28 cellular contexts compared by ENCODE assay signal in genomic region chr14:65117795-65118746, GRCh38. TPM values are rescaled to one million over a fixed set of nuclear protein-coding genes. Genes with fewer than 3 reads are reported as not detected.
DNase-seq lines count a peak whose midpoint lies in the region; ATAC-seq, FAIRE-seq and TF ChIP-seq lines count a peak whose summit lies in the region.
"Had no signal": no experiment of that assay in that cellular context is flagged by ENCODE, and none has a peak within 500 bp of the region (broad histone marks: within the 10 kb centered on the region; RNA-seq: fewer than 3 reads in every experiment).

No MANE protein-coding gene starts in this region.

- no peaks in the 10 kb centered on the region for H4K20me1 ChIP-seq in SK-N-SH (ENCODE audit: insufficient read depth)
- no peaks in the 10 kb centered on the region for H4K20me1 ChIP-seq in HepG2 (ENCODE audit: insufficient read depth, low read length)

- H3K9ac ChIP-seq in SK-N-SH, result no peak overlapping the region
- H3K9ac ChIP-seq in HepG2 (ENCODE audit: insufficient read depth, low read depth, low read length), result no peak overlapping the region

- intact Hi-C loops in HepG2 (cut with micrococcal nuclease; ENCODE audit: unreplicated experiment), result no loop called here

- WGBS in SK-N-SH (ENCODE audit: low lambda C conversion rate), result 66% methylated on average over 15 of the region's 15 CpGs
- WGBS in HepG2 (ENCODE audit: low lambda C conversion rate), result 41% methylated on average over 12 of the region's 15 CpGs

- no peaks in the 10 kb centered on the region for H3K79me2 ChIP-seq in SK-N-SH (ENCODE audit: insufficient read depth)
- no peaks in the 10 kb centered on the region for H3K79me2 ChIP-seq in HepG2 (ENCODE audit: insufficient read depth, low read length)

- H3K36me3 ChIP-seq in SK-N-SH (replicated peaks in 1 of 2; ENCODE audit: control insufficient read depth in 1 of 2, insufficient read depth in 2 of 2, low read length in 1 of 2) (no peaks in the 10 kb centered on the region), HepG2 (replicated peaks in 1 of 2; ENCODE audit: control insufficient read depth in 1 of 2, insufficient read depth in 2 of 2, low read length in 2 of 2) (no peaks in the 10 kb centered on the region)
- H3K36me3 ChIP-seq: esophagus squamous epithelium, right lobe of liver, tibial nerve had no signal

- H3K27ac ChIP-seq in SK-N-SH (ENCODE audit: low read depth in 2 of 2, low read length in 1 of 2) (no peak overlapping the region), VCaP (peak overlapping the region; percentile 83), HepG2 (ENCODE audit: extremely low read length, insufficient read depth, low read length) (no peak overlapping the region)
- H3K27ac ChIP-seq: A549, esophagus squamous epithelium, right lobe of liver, RWPE1 had no signal

- no peaks in the 10 kb centered on the region for H3K9me2 ChIP-seq in SK-N-SH

- H3K27ac Mint-ChIP-seq in mesothelial cell of epicardium, result peak overlapping the region; percentile 35
- peak overlapping the region; percentile 44 for H3K27ac Mint-ChIP-seq in type B pancreatic cell
- H3K27ac Mint-ChIP-seq: activated CD4-positive, alpha-beta T cell treated with anti-CD3 and anti-CD28 coated beads, Interleukin-2, amount 10 ng/mL, durations not matched to agents 7 days and 5 days; CD14-positive monocyte; stimulated activated naive B cell treated with anti-CD40 and anti-IgM and Interleukin-4, amounts not matched to agents 10 μg/mL and 1 μg/mL and 100 μg/mL, for 72 hours had no signal

- no peak overlapping the region for H3K4me3 Mint-ChIP-seq in mesothelial cell of epicardium
- no peak overlapping the region for H3K4me3 Mint-ChIP-seq in type B pancreatic cell
- H3K4me3 Mint-ChIP-seq: activated CD4-positive, alpha-beta T cell treated with anti-CD3 and anti-CD28 coated beads, Interleukin-2, amount 10 ng/mL, durations not matched to agents 7 days and 5 days; CD14-positive monocyte; stimulated activated naive B cell treated with anti-CD40 and anti-IgM and Interleukin-4, amounts not matched to agents 10 μg/mL and 1 μg/mL and 100 μg/mL, for 72 hours had no signal

- TF ChIP-seq RAD21 in SK-N-SH (IDR thresholded peaks at IDR 0.05; ENCODE audit: low read length) (no peak), HepG2 (CRISPR knock-in tag; IDR thresholded peaks at IDR 0.05) (no peak)

- H3K9me3 ChIP-seq in SK-N-SH (0 out of 2 replicates have a peak, but pooled peaks cover 2% of the 10 kb centered on the region), HepG2 (ENCODE audit: low read length) (0 out of 2 replicates have a peak, but pooled peaks cover 4% of the 10 kb centered on the region)
- H3K9me3 ChIP-seq: esophagus squamous epithelium, mucosa of descending colon, right lobe of liver had no signal

- CTCF ChIA-PET in SK-N-SH (lab: Yijun Ruan, JAX), result interaction anchor here (1.5 kb wide), 1 partner anchor 294 kb away, joined by 3 read pairs; the partner anchor contains the start of gene FUT8
- CTCF ChIA-PET in HepG2 (lab: Yijun Ruan, JAX; ENCODE audit: low intra/inter-chr PET ratio, low total read pairs), result no interaction called here

- TF ChIP-seq EP300 in SK-N-SH (IDR thresholded peaks at IDR 0.05; ENCODE audit: borderline replicate concordance in 1 of 2, low read depth in 1 of 2, low read length in 1 of 2) (no peak), HepG2 (IDR thresholded peaks at IDR 0.05; ENCODE audit: low read depth in 2 of 2, low read length in 2 of 2) (no peak), HepG2 (CRISPR knock-in tag; IDR thresholded peaks at IDR 0.05; ENCODE audit: borderline replicate concordance) (no peak)

- peaks cover 3% of the 10 kb centered on the region for H3K9me3 Mint-ChIP-seq in mesothelial cell of epicardium
- H3K9me3 Mint-ChIP-seq in type B pancreatic cell, result no peaks in the 10 kb centered on the region
- H3K9me3 Mint-ChIP-seq: activated CD4-positive, alpha-beta T cell treated with anti-CD3 and anti-CD28 coated beads, Interleukin-2, amount 10 ng/mL, durations not matched to agents 7 days and 5 days had no signal

- 0 out of 2 replicates have a peak overlapping the region, but pooled peaks have one; percentile 35 for H2AFZ ChIP-seq in SK-N-SH (ENCODE audit: low read depth)
- no peak overlapping the region for H2AFZ ChIP-seq in HepG2 (ENCODE audit: low read length)

- H3K27me3 ChIP-seq in SK-N-SH (ENCODE audit: insufficient read depth), result no peaks in the 10 kb centered on the region
- no peaks in the 10 kb centered on the region for H3K27me3 ChIP-seq in HepG2 (ENCODE audit: control insufficient read depth in 1 of 2, insufficient read depth in 2 of 2, low read length in 2 of 2)
- H3K27me3 ChIP-seq: esophagus squamous epithelium, right lobe of liver, tibial nerve had no signal

- TF ChIP-seq CTCF in SK-N-SH (IDR thresholded peaks at IDR 0.05) (no peak), VCaP (conservative IDR thresholded peaks at IDR 0.05) (no peak), mesothelial cell of epicardium (IDR thresholded peaks at IDR 0.05; ENCODE audit: unreplicated experiment) (no peak), type B pancreatic cell (conservative IDR thresholded peaks at IDR 0.05) (no peak), HepG2 (CRISPR knock-in tag; IDR thresholded peaks at IDR 0.05) (no peak)

- H3K4me2 ChIP-seq in SK-N-SH (no peak overlapping the region), HepG2 (ENCODE audit: low read depth, low read length) (no peak overlapping the region)
- H3K4me2 ChIP-seq: A549 had no signal

- in situ Hi-C loops in HepG2 (cut with HindIII; ENCODE audit: extremely low pct_ligation_motif_present, low pct_unique_long_range_greater_than_20kb), result no loop called here

- H3K4me1 Mint-ChIP-seq in mesothelial cell of epicardium (peaks cover 11% of the 10 kb centered on the region), type B pancreatic cell (ENCODE audit: unreplicated experiment) (no peaks in the 10 kb centered on the region)

- H3K36me3 Mint-ChIP-seq in mesothelial cell of epicardium (no peaks in the 10 kb centered on the region), type B pancreatic cell (no peaks in the 10 kb centered on the region)
- H3K36me3 Mint-ChIP-seq: CD14-positive monocyte had no signal

- H3K4me1 ChIP-seq in SK-N-SH (ENCODE audit: control insufficient read depth in 1 of 2, insufficient read depth in 2 of 2, low read depth in 1 of 2, low read length in 1 of 2), result no peaks in the 10 kb centered on the region
- H3K4me1 ChIP-seq in HepG2 (ENCODE audit: insufficient read depth, low read length), result no peaks in the 10 kb centered on the region
- H3K4me1 ChIP-seq: A549, right lobe of liver, tibial nerve had no signal

- no peak for FAIRE-seq in HepG2 (lab: Jason Lieb, UNC)
- FAIRE-seq: A549, TTC549 had no signal

- no peaks in the 10 kb centered on the region for H3K27me3 Mint-ChIP-seq in mesothelial cell of epicardium (ENCODE audit: low read depth)
- no peaks in the 10 kb centered on the region for H3K27me3 Mint-ChIP-seq in type B pancreatic cell
- H3K27me3 Mint-ChIP-seq: stimulated activated naive B cell treated with anti-CD40 and anti-IgM and Interleukin-4, amounts not matched to agents 10 μg/mL and 1 μg/mL and 100 μg/mL, for 72 hours had no signal

- no peak overlapping the region for H3K4me3 ChIP-seq in SK-N-SH (ENCODE audit: low read depth in 2 of 2, low read length in 1 of 2)
- no peak overlapping the region for H3K4me3 ChIP-seq in HepG2 (replicated peaks in 1 of 3; ENCODE audit: insufficient read depth in 1 of 3, low read depth in 2 of 3, low read length in 3 of 3)
- H3K4me3 ChIP-seq: A549, esophagus squamous epithelium, mucosa of descending colon, right lobe of liver, tibial nerve had no signal

- TF ChIP-seq POLR2A in HepG2 (IDR thresholded peaks at IDR 0.05; ENCODE audit: insufficient read depth in 1 of 2, low read depth in 2 of 2, low read length in 2 of 2), result no peak

- DNase-seq in SK-N-SH (no peak), mesothelial cell of epicardium (ENCODE audit: low spot score in 2 of 2, unreplicated experiment in 2 of 2) (no peak), type B pancreatic cell (ENCODE audit: extremely low spot score, unreplicated experiment) (no peak), HepG2 (ENCODE audit: low spot score) (no peak)
- DNase-seq in activated CD4-positive, alpha-beta T cell treated with anti-CD3 and anti-CD28 coated beads, Interleukin-2, amount 50 U/mL, for 48 hours, result no peak
- DNase-seq: activated CD4-positive, alpha-beta T cell treated with anti-CD3 and anti-CD28 coated beads, Interleukin-2, amount 10 ng/mL, durations not matched to agents 7 days and 5 days; activated T-cell treated with anti-CD3 and anti-CD28 coated beads for 4 hours; anterior cingulate cortex; cerebellar nuclear complex; DMS153; effector CD4-positive, alpha-beta T cell; esophagus squamous epithelium; KBM-7; mucosa of descending colon; NCI-H1092; NCI-H2029 treated with DMSO at 0.1 percent for 48 hours; right lobe of liver; stimulated activated naive B cell treated with anti-CD40 and anti-IgM and Interleukin-4, amounts not matched to agents 10 μg/mL and 1 μg/mL and 100 μg/mL, for 72 hours; SW 1271 had no signal

- ATAC-seq in SK-N-SH treated with all-trans-retinoic acid at 6 μM for 48 hours, result no peak
- no peak for ATAC-seq in GM21526 (IDR thresholded peaks at IDR 0.05; ENCODE audit: low FRiP score, unreplicated experiment)
- ATAC-seq in HepG2, result no peak
- ATAC-seq: A549; left lobe of liver; mucosa of descending colon; right lobe of liver; stimulated activated naive B cell treated with anti-CD40 and anti-IgM and Interleukin-4, amounts not matched to agents 10 μg/mL and 1 μg/mL and 100 μg/mL, for 72 hours had no signal

- H3F3A ChIP-seq in SK-N-SH (replicated peaks; ENCODE audit: insufficient read depth), result no peaks in the 10 kb centered on the region

- no TSS peak for BruUV-seq in HepG2 (replicated peaks; lab: Mats Ljungman, UMichigan)

- POLR2A ChIA-PET in SK-N-SH (lab: Yijun Ruan, JAX) (no interaction called here), HepG2 (lab: Yijun Ruan, JAX) (interaction anchor here (1.5 kb wide), 1 partner anchor 16 kb away, joined by 5 read pairs; the partner anchor contains the start of gene MAX)

RNA-seq across cellular contexts. Expression of gene MAX, which starts 15.8 kb away (rescaled TPM):
- polyA plus RNA-seq in SK-N-SH (2012; rRNA removed), result 96.2 and 103 TPM in 2 replicates
- 80.6 and 81.0 TPM in 2 replicates for polyA plus RNA-seq in SK-N-SH (2012; cell fraction: cytosol; rRNA removed)
- polyA plus RNA-seq in SK-N-SH (2012; cell fraction: nucleus; rRNA removed), result 54.8 and 68.4 TPM in 2 replicates
- total RNA-seq in mesothelial cell of epicardium, result 73.1 to 87.9 TPM (median 83.2 TPM) in 3 replicates
- total RNA-seq in type B pancreatic cell (ENCODE audit: low replicate concordance), result 97.0 and 147 TPM in 2 replicates
- total RNA-seq in HepG2 (2016; rRNA removed; fragmentation: Illumina TruSeq; extraction: Trizol), result 28.5 and 29.4 TPM in 2 replicates
- 14.4 and 14.7 TPM in 2 replicates for total RNA-seq in HepG2 (2016; cell fraction: cytosol; rRNA removed; fragmentation: Illumina TruSeq; extraction: Trizol; ENCODE audit: low read depth)
- 27.4 and 32.7 TPM in 2 replicates for total RNA-seq in HepG2 (2016; cell fraction: insoluble cytoplasmic fraction; rRNA removed; fragmentation: Illumina TruSeq; extraction: Trizol)
- total RNA-seq in HepG2 (2016; cell fraction: membrane; rRNA removed; fragmentation: Illumina TruSeq; extraction: Trizol), result 28.0 and 28.2 TPM in 2 replicates
- 18.9 and 21.1 TPM in 2 replicates for total RNA-seq in HepG2 (2016; cell fraction: nucleus; rRNA removed; fragmentation: Illumina TruSeq; extraction: Trizol)
- 29.3 and 30.7 TPM in 2 replicates for polyA plus RNA-seq in HepG2 (2011; rRNA removed)
- 42.3 and 42.6 TPM in 2 replicates for polyA plus RNA-seq in HepG2 (2011; cell fraction: cytosol; rRNA removed)
- polyA plus RNA-seq in HepG2 (2011; cell fraction: nucleus; rRNA removed), result 37.6 and 47.3 TPM in 2 replicates
- polyA plus RNA-seq in HepG2 (2012), result 20.1 and 23.7 TPM in 2 replicates
- 6.6 and 9.3 TPM in 2 replicates for polyA plus RNA-seq in HepG2 (2016; cell fraction: cytosol; fragmentation: Illumina TruSeq; extraction: Trizol; ENCODE audit: low read depth)
- 36.1 and 44.7 TPM in 2 replicates for polyA plus RNA-seq in HepG2 (2016; cell fraction: insoluble cytoplasmic fraction; fragmentation: Illumina TruSeq; extraction: Trizol; ENCODE audit: low read depth)
- polyA plus RNA-seq in HepG2 (2016; cell fraction: membrane; fragmentation: Illumina TruSeq; extraction: Trizol; ENCODE audit: low read depth), result 18.6 and 20.1 TPM in 2 replicates
- 26.0 and 26.1 TPM in 2 replicates for polyA plus RNA-seq in HepG2 (2016; cell fraction: nucleus; fragmentation: Illumina TruSeq; extraction: Trizol; ENCODE audit: insufficient read depth, low read depth)
- 43.9 and 54.5 TPM in 2 replicates for polyA minus RNA-seq in HepG2 (2011; rRNA and poly(A)+ RNA removed; ENCODE audit: low replicate concordance)
- polyA minus RNA-seq in HepG2 (2011; cell fraction: cytosol; rRNA and poly(A)+ RNA removed), result 12.6 and 17.5 TPM in 2 replicates
- 53.7 and 63.0 TPM in 2 replicates for polyA minus RNA-seq in HepG2 (2011; cell fraction: nucleus; rRNA and poly(A)+ RNA removed)
